Comparison of ENCODE assay signal across 31 cellular contexts in genomic region chr1:160365325-160365724, GRCh38. TPM values are rescaled to one million over a fixed set of nuclear protein-coding genes. Genes with fewer than 3 reads are reported as not detected.
A peak's percentile ranks its signal among the peaks of the same experiment; 100 is the strongest.
DNase-seq lines count a peak whose midpoint lies in the region; ATAC-seq and TF ChIP-seq lines count a peak whose summit lies in the region.
"Had no signal": no experiment of that assay in that cellular context is flagged by ENCODE, and none has a peak within 500 bp of the region (broad histone marks: within the 10 kb centered on the region; RNA-seq: fewer than 3 reads in every experiment).

No MANE protein-coding gene starts in this region.

- DNase-seq in NCI-H1436 (lab: John Stamatoyannopoulos, UW) (peak; percentile 46), NCI-H1436 treated with DMSO at 0.1 percent for 48 hours (lab: John Stamatoyannopoulos, UW) (no peak), NCI-H2171 treated with DMSO at 0.1 percent for 48 hours (lab: John Stamatoyannopoulos, UW) (peak; percentile 92), osteocyte (ENCODE audit: extremely low spot score, unreplicated experiment) (peak; percentile 42), immature natural killer cell (no peak), putamen (ENCODE audit: low spot score) (no peak), HPDE6-E6E7 (ENCODE audit: extremely low spot score) (no peak)
- no peak for DNase-seq in central memory CD8-positive, alpha-beta T cell (ENCODE audit: low spot score in 2 of 2)
- DNase-seq: activated CD4-positive, alpha-beta T cell treated with anti-CD3 and anti-CD28 coated beads, Interleukin-2, amount 50 U/mL, for 1 hour; activated naive CD4-positive, alpha-beta T cell treated with Interleukin-2 at 50 U/mL for 16 hours; body of pancreas; cerebellar nuclear complex; COR-L47; DMS79; esophagus squamous epithelium; foreskin keratinocyte; heart right ventricle; KG1; lower lobe of right lung; mucosa of descending colon; natural killer cell; NCI-H2081; NCI-H446 treated with DMSO at 0.1 percent for 48 hours; NK-92 treated with Interleukin-12 subunit alpha and Interleukin-12 subunit beta, amount 100 ng/mL, for 24 hours; T-cell; upper lobe of right lung had no signal

- H3K27me3 Mint-ChIP-seq in central memory CD8-positive, alpha-beta T cell: no peaks in the 10 kb centered on the region
- H3K27me3 Mint-ChIP-seq in osteocyte (ENCODE audit: unreplicated experiment): peaks cover 13% of the 10 kb centered on the region
- H3K27me3 Mint-ChIP-seq in immature natural killer cell (ENCODE audit: low read depth in 3 of 3): peaks cover 0 to 4% (median 0%) of the 10 kb centered on the region in 3 donors
- H3K27me3 Mint-ChIP-seq: stimulated activated memory B cell treated with anti-CD40 and anti-IgM and Interleukin-4, amounts not matched to agents 10 μg/mL and 1 μg/mL and 100 μg/mL, for 72 hours; T-cell had no signal

- no peaks in the 10 kb centered on the region for H3K4me1 Mint-ChIP-seq in central memory CD8-positive, alpha-beta T cell
- H3K4me1 Mint-ChIP-seq in osteocyte (ENCODE audit: unreplicated experiment): peaks cover 9% of the 10 kb centered on the region
- H3K4me1 Mint-ChIP-seq in immature natural killer cell: no peaks in the 10 kb centered on the region

- H3K36me3 Mint-ChIP-seq in central memory CD8-positive, alpha-beta T cell (ENCODE audit: insufficient read depth): no peaks in the 10 kb centered on the region
- peaks cover 4% of the 10 kb centered on the region for H3K36me3 Mint-ChIP-seq in osteocyte (ENCODE audit: unreplicated experiment)
- peaks cover 3 to 9% (median 5%) of the 10 kb centered on the region in 3 donors for H3K36me3 Mint-ChIP-seq in immature natural killer cell
- H3K36me3 Mint-ChIP-seq: natural killer cell had no signal

- TF ChIP-seq CTCF in osteocyte (IDR thresholded peaks at IDR 0.05): no peak

- no peak for ATAC-seq in central memory CD8-positive, alpha-beta T cell (replicated peaks; ENCODE audit: extremely low read depth, poor library complexity, severe bottlenecking)
- ATAC-seq: body of pancreas; foreskin keratinocyte; heart right ventricle; lower lobe of right lung; mucosa of descending colon; natural killer cell; stimulated activated memory B cell treated with anti-CD40 and anti-IgM and Interleukin-4, amounts not matched to agents 10 μg/mL and 1 μg/mL and 100 μg/mL, for 72 hours; T-cell; upper lobe of right lung had no signal

- H3K27ac Mint-ChIP-seq in central memory CD8-positive, alpha-beta T cell (ENCODE audit: low read depth): peak overlapping the region; percentile 20
- H3K27ac Mint-ChIP-seq in osteocyte (ENCODE audit: unreplicated experiment) (no peak overlapping the region), immature natural killer cell (no peak overlapping the region)
- H3K27ac Mint-ChIP-seq: natural killer cell; stimulated activated memory B cell treated with anti-CD40 and anti-IgM and Interleukin-4, amounts not matched to agents 10 μg/mL and 1 μg/mL and 100 μg/mL, for 72 hours; T-cell had no signal

- no peak overlapping the region for H3K4me3 Mint-ChIP-seq in central memory CD8-positive, alpha-beta T cell
- no peak overlapping the region for H3K4me3 Mint-ChIP-seq in osteocyte (ENCODE audit: unreplicated experiment)
- H3K4me3 Mint-ChIP-seq in immature natural killer cell: no peak overlapping the region
- H3K4me3 Mint-ChIP-seq: natural killer cell; stimulated activated memory B cell treated with anti-CD40 and anti-IgM and Interleukin-4, amounts not matched to agents 10 μg/mL and 1 μg/mL and 100 μg/mL, for 72 hours; T-cell had no signal

- H3K9me3 Mint-ChIP-seq in central memory CD8-positive, alpha-beta T cell: no peaks in the 10 kb centered on the region
- H3K9me3 Mint-ChIP-seq in osteocyte (ENCODE audit: unreplicated experiment) (no peaks in the 10 kb centered on the region), immature natural killer cell (no peaks in the 10 kb centered on the region)
- H3K9me3 Mint-ChIP-seq: natural killer cell; stimulated activated memory B cell treated with anti-CD40 and anti-IgM and Interleukin-4, amounts not matched to agents 10 μg/mL and 1 μg/mL and 100 μg/mL, for 72 hours; T-cell had no signal

RNA-seq across cellular contexts. Expression of gene NHLH1, which starts 1.5 kb away (rescaled TPM):
- total RNA-seq in osteocyte: 0.16 and 0.31 TPM in 2 replicates
- polyA plus RNA-seq in immature natural killer cell: not detected
- total RNA-seq: body of pancreas, dermis microvascular lymphatic vessel endothelial cell, osteoblast, SK-MEL-5, skeletal muscle tissue, upper lobe of right lung had no signal

RNA-seq across cellular contexts. Expression of gene NCSTN, which starts 22.1 kb away (rescaled TPM):
- total RNA-seq in osteocyte: 126 and 132 TPM in 2 replicates
- polyA plus RNA-seq in immature natural killer cell: 100 to 1,000 TPM in 1 of 3 donors, 10 to 100 TPM in 2; 60.0 to 159 (median 92.3) TPM

RNA-seq across cellular contexts. Expression of gene COPA, which starts 22.3 kb away (rescaled TPM):
- total RNA-seq in osteocyte: 236 and 241 TPM in 2 replicates
- polyA plus RNA-seq in immature natural killer cell: 100 to 1,000 TPM; 114 to 175 (median 143) TPM

RNA-seq across cellular contexts. Expression of gene VANGL2, which starts 35.0 kb away (rescaled TPM):
- 16.4 and 17.7 TPM in 2 replicates for total RNA-seq in osteocyte
- not detected for polyA plus RNA-seq in immature natural killer cell
- total RNA-seq: dermis microvascular lymphatic vessel endothelial cell, osteoblast had no signal

Comparison
In these comparisons a context has a peak if more than half of its experiments do, and no peak if none do; other contexts are left out.
1. DNase-seq: peak in NCI-H1436 (single experiment), NCI-H2171 treated with DMSO at 0.1 percent for 48 hours (single experiment) and osteocyte (single experiment); none in NCI-H1436 treated with DMSO at 0.1 percent for 48 hours (single experiment), central memory CD8-positive, alpha-beta T cell (0 of 2), immature natural killer cell (0 of 3), putamen (single experiment) and HPDE6-E6E7 (single experiment).